In genomic region chr13:30257433-30258099, GRCh38 we compare ENCODE assay signal across 11 cellular contexts. TPM values are rescaled to one million over a fixed set of nuclear protein-coding genes. Genes with fewer than 3 reads are reported as not detected.
DNase-seq lines count a peak whose midpoint lies in the region; ATAC-seq lines count a peak whose summit lies in the region.
"Had no signal": no experiment of that assay in that cellular context is flagged by ENCODE, and none has a peak within 500 bp of the region (broad histone marks: within the 10 kb centered on the region; RNA-seq: fewer than 3 reads in every experiment).

No MANE protein-coding gene starts in this region.

- H3K27me3 ChIP-seq in CD4-positive, CD25-positive, alpha-beta regulatory T cell (ENCODE audit: control insufficient read depth, insufficient read depth, low read length) = no peaks in the 10 kb centered on the region
- H3K27me3 ChIP-seq: spleen had no signal

- H3K27ac ChIP-seq in CD4-positive, CD25-positive, alpha-beta regulatory T cell (ENCODE audit: insufficient read depth, low read length, poor library complexity, severe bottlenecking) = no peak overlapping the region
- H3K27ac ChIP-seq: GM23248, spleen had no signal

- no peak overlapping the region for H3K4me3 ChIP-seq in CD4-positive, CD25-positive, alpha-beta regulatory T cell (ENCODE audit: low read depth, low read length)
- H3K4me3 ChIP-seq: GM23248, spleen had no signal

- H3K27ac Mint-ChIP-seq in CD4-positive, CD25-positive, alpha-beta regulatory T cell = peak overlapping the region in 2 of 3 donors; percentile 60 to 71
- no peak overlapping the region for H3K27ac Mint-ChIP-seq in activated T-helper 2 cell treated with anti-CD3 and anti-CD28 coated beads, Interferon-gamma antibody, Interleukin-2, Interleukin-4, amounts not matched to agents 10 μg/mL and 5 μg/mL and 100 μg/mL, durations not matched to agents 14 hours and 24 hours and 36 hours
- H3K27ac Mint-ChIP-seq: activated naive CD4-positive, alpha-beta T cell treated with anti-CD3 and anti-CD28 coated beads, Interleukin-2, amount 50 U/mL, for 24 hours had no signal

- intact Hi-C loops in activated T-helper 2 cell treated with anti-CD3 and anti-CD28 coated beads, Interferon-gamma antibody, Interleukin-2, Interleukin-4, amounts not matched to agents 10 μg/mL and 5 μg/mL and 100 μg/mL, durations not matched to agents 14 hours and 24 hours and 36 hours (cut with micrococcal nuclease) = no loop called here

- H3K27me3 Mint-ChIP-seq in CD4-positive, CD25-positive, alpha-beta regulatory T cell = no peaks in the 10 kb centered on the region
- no peaks in the 10 kb centered on the region for H3K27me3 Mint-ChIP-seq in activated T-helper 2 cell treated with anti-CD3 and anti-CD28 coated beads, Interferon-gamma antibody, Interleukin-2, Interleukin-4, amounts not matched to agents 10 μg/mL and 5 μg/mL and 100 μg/mL, durations not matched to agents 14 hours and 24 hours and 36 hours (ENCODE audit: low read depth)
- H3K27me3 Mint-ChIP-seq: activated naive CD4-positive, alpha-beta T cell treated with anti-CD3 and anti-CD28 coated beads, Interleukin-2, amount 50 U/mL, for 24 hours had no signal

- peaks cover 0 to 29% (median 19%) of the 10 kb centered on the region in 4 donors for H3K4me1 Mint-ChIP-seq in CD4-positive, CD25-positive, alpha-beta regulatory T cell
- peaks cover 21% of the 10 kb centered on the region for H3K4me1 Mint-ChIP-seq in activated T-helper 2 cell treated with anti-CD3 and anti-CD28 coated beads, Interferon-gamma antibody, Interleukin-2, Interleukin-4, amounts not matched to agents 10 μg/mL and 5 μg/mL and 100 μg/mL, durations not matched to agents 14 hours and 24 hours and 36 hours (ENCODE audit: low read depth)

- H3K4me3 Mint-ChIP-seq in CD4-positive, CD25-positive, alpha-beta regulatory T cell = no peak overlapping the region
- H3K4me3 Mint-ChIP-seq in activated T-helper 2 cell treated with anti-CD3 and anti-CD28 coated beads, Interferon-gamma antibody, Interleukin-2, Interleukin-4, amounts not matched to agents 10 μg/mL and 5 μg/mL and 100 μg/mL, durations not matched to agents 14 hours and 24 hours and 36 hours (ENCODE audit: low read depth) = no peak overlapping the region
- H3K4me3 Mint-ChIP-seq: activated naive CD4-positive, alpha-beta T cell treated with anti-CD3 and anti-CD28 coated beads, Interleukin-2, amount 50 U/mL, for 24 hours had no signal

- H3K9me3 ChIP-seq in CD4-positive, CD25-positive, alpha-beta regulatory T cell (ENCODE audit: control insufficient read depth in 2 of 2, low read length in 2 of 2) = no peaks in the 10 kb centered on the region
- H3K9me3 ChIP-seq: spleen had no signal

- DNase-seq in CD4-positive, CD25-positive, alpha-beta regulatory T cell = no peak
- DNase-seq in cerebellum (ENCODE audit: low spot score) (peak; percentile 68), midbrain (lab: John Stamatoyannopoulos, UW) (peak; percentile 51), kidney glomerular epithelial cell (lab: John Stamatoyannopoulos, UW) (no peak), A172 (ENCODE audit: low spot score) (no peak)
- DNase-seq in activated T-helper 2 cell treated with anti-CD3 and anti-CD28 coated beads, Interferon-gamma antibody, Interleukin-2, Interleukin-4, amounts not matched to agents 10 μg/mL and 5 μg/mL and 100 μg/mL, durations not matched to agents 14 hours and 24 hours and 36 hours (ENCODE audit: low spot score) = no peak
- DNase-seq: spleen had no signal

- no peak for ATAC-seq in CD4-positive, CD25-positive, alpha-beta regulatory T cell (ENCODE audit: low read depth in 2 of 2)
- ATAC-seq in HG02642 (IDR thresholded peaks at IDR 0.05; ENCODE audit: poor library complexity, unreplicated experiment) = peak; percentile 48
- no peak for ATAC-seq in HG02759 (IDR thresholded peaks at IDR 0.05; ENCODE audit: unreplicated experiment)

- no peaks in the 10 kb centered on the region for H3K4me1 ChIP-seq in CD4-positive, CD25-positive, alpha-beta regulatory T cell (ENCODE audit: control insufficient read depth, insufficient read depth, low read length, poor library complexity, severe bottlenecking)

- peaks cover 0 to 6% (median 0%) of the 10 kb centered on the region in 7 donors for H3K9me3 Mint-ChIP-seq in CD4-positive, CD25-positive, alpha-beta regulatory T cell
- H3K9me3 Mint-ChIP-seq in activated T-helper 2 cell treated with anti-CD3 and anti-CD28 coated beads, Interferon-gamma antibody, Interleukin-2, Interleukin-4, amounts not matched to agents 10 μg/mL and 5 μg/mL and 100 μg/mL, durations not matched to agents 14 hours and 24 hours and 36 hours = no peaks in the 10 kb centered on the region
- H3K9me3 Mint-ChIP-seq: activated naive CD4-positive, alpha-beta T cell treated with anti-CD3 and anti-CD28 coated beads, Interleukin-2, amount 50 U/mL, for 24 hours had no signal

- no peaks in the 10 kb centered on the region for H3K36me3 ChIP-seq in CD4-positive, CD25-positive, alpha-beta regulatory T cell (ENCODE audit: control insufficient read depth, insufficient read depth, low read length)

- H3K36me3 Mint-ChIP-seq in CD4-positive, CD25-positive, alpha-beta regulatory T cell = no peaks in the 10 kb centered on the region
- H3K36me3 Mint-ChIP-seq in activated T-helper 2 cell treated with anti-CD3 and anti-CD28 coated beads, Interferon-gamma antibody, Interleukin-2, Interleukin-4, amounts not matched to agents 10 μg/mL and 5 μg/mL and 100 μg/mL, durations not matched to agents 14 hours and 24 hours and 36 hours (ENCODE audit: low read depth) = peaks cover 7% of the 10 kb centered on the region

RNA-seq across cellular contexts. Expression of gene KATNAL1, which starts 49.8 kb away (rescaled TPM):
- 29.2 TPM for total RNA-seq in CD4-positive, CD25-positive, alpha-beta regulatory T cell
- 1 to 10 TPM; 5.1 to 6.9 (median 6.2) TPM for polyA plus RNA-seq in CD4-positive, CD25-positive, alpha-beta regulatory T cell
- 57.0 TPM for total RNA-seq in cerebellum
- total RNA-seq in activated T-helper 2 cell treated with anti-CD3 and anti-CD28 coated beads, Interferon-gamma antibody, Interleukin-2, Interleukin-4, amounts not matched to agents 10 μg/mL and 5 μg/mL and 100 μg/mL, durations not matched to agents 14 hours and 24 hours and 36 hours = 10.8 and 13.0 TPM in 2 replicates
- total RNA-seq in A172 (2014; rRNA removed; shearing (Covaris generic)) = 62.4 and 119 TPM in 2 replicates

Comparison
In these comparisons a context has a peak if more than half of its experiments do, and no peak if none do; other contexts are left out.
1. DNase-seq: peak in cerebellum (single experiment) and midbrain (single experiment); none in CD4-positive, CD25-positive, alpha-beta regulatory T cell (0 of 3), kidney glomerular epithelial cell (single experiment), activated T-helper 2 cell treated with anti-CD3 and anti-CD28 coated beads, Interferon-gamma antibody, Interleukin-2, Interleukin-4, amounts not matched to agents 10 μg/mL and 5 μg/mL and 100 μg/mL, durations not matched to agents 14 hours and 24 hours and 36 hours (single experiment) and A172 (single experiment).